ENCODE assay signal across 1 cellular context in genomic region chr16:81480856-81481821, GRCh38.
TF ChIP-seq lines count a peak whose summit lies in the region.

No MANE protein-coding gene starts in this region.

TF ChIP-seq in K562, 482 proteins besides CTCF, POLR2A, EP300 and RAD21 (continued from another document and continues in another):
- TF ChIP-seq, protein P1, sequence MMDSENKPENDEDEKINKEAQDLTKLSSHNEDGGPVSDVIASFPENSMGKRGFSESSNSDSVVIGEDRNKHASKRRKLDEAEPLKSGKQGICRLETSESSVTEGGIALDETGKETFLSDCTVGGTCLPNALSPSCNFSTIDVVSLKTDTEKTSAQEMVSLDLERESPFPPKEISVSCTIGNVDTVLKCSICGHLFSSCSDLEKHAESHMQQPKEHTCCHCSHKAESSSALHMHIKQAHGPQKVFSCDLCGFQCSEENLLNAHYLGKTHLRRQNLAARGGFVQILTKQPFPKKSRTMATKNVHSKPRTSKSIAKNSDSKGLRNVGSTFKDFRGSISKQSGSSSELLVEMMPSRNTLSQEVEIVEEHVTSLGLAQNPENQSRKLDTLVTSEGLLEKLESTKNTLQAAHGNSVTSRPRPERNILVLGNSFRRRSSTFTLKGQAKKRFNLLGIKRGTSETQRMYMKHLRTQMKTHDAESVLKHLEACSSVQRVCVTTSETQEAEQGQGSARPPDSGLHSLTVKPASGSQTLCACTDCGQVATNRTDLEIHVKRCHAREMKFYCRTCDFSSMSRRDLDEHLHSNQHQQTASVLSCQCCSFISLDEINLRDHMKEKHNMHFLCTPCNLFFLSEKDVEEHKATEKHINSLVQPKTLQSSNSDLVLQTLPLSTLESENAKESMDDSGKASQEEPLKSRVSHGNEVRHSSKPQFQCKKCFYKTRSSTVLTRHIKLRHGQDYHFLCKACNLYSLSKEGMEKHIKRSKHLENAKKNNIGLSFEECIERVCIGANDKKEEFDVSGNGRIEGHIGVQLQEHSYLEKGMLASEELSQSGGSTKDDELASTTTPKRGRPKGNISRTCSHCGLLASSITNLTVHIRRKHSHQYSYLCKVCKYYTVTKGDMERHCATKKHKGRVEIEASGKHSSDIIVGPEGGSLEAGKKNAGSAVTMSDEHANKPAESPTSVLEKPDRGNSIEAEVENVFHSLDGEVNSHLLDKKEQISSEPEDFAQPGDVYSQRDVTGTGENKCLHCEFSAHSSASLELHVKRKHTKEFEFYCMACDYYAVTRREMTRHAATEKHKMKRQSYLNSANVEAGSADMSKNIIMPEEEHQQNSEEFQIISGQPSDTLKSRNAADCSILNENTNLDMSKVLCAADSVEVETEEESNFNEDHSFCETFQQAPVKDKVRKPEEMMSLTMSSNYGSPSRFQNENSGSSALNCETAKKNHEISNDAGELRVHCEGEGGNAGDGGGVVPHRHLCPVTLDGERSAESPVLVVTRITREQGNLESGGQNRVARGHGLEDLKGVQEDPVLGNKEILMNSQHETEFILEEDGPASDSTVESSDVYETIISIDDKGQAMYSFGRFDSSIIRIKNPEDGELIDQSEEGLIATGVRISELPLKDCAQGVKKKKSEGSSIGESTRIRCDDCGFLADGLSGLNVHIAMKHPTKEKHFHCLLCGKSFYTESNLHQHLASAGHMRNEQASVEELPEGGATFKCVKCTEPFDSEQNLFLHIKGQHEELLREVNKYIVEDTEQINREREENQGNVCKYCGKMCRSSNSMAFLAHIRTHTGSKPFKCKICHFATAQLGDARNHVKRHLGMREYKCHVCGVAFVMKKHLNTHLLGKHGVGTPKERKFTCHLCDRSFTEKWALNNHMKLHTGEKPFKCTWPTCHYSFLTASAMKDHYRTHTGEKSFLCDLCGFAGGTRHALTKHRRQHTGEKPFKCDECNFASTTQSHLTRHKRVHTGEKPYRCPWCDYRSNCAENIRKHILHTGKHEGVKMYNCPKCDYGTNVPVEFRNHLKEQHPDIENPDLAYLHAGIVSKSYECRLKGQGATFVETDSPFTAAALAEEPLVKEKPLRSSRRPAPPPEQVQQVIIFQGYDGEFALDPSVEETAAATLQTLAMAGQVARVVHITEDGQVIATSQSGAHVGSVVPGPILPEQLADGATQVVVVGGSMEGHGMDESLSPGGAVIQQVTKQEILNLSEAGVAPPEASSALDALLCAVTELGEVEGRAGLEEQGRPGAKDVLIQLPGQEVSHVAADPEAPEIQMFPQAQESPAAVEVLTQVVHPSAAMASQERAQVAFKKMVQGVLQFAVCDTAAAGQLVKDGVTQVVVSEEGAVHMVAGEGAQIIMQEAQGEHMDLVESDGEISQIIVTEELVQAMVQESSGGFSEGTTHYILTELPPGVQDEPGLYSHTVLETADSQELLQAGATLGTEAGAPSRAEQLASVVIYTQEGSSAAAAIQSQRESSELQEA (IDR thresholded peaks at IDR 0.05; ENCODE audit: low read depth) = no peak
- peak; percentile 94 for TF ChIP-seq LEF1 (IDR thresholded peaks at IDR 0.05)
- 0 out of 2 replicates have a peak, but pooled peaks have one; percentile 24 for TF ChIP-seq TCF7L2 (IDR thresholded peaks at IDR 0.05; ENCODE audit: low read depth, low read length)
- TF ChIP-seq, protein P2, sequence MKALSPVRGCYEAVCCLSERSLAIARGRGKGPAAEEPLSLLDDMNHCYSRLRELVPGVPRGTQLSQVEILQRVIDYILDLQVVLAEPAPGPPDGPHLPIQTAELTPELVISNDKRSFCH (CRISPR knock-in tag; IDR thresholded peaks at IDR 0.05) = no peak
- TF ChIP-seq, protein P2 (tag; IDR thresholded peaks at IDR 0.05) = no peak; the same call in 1 of the 2 replicates
- TF ChIP-seq, protein P3, sequence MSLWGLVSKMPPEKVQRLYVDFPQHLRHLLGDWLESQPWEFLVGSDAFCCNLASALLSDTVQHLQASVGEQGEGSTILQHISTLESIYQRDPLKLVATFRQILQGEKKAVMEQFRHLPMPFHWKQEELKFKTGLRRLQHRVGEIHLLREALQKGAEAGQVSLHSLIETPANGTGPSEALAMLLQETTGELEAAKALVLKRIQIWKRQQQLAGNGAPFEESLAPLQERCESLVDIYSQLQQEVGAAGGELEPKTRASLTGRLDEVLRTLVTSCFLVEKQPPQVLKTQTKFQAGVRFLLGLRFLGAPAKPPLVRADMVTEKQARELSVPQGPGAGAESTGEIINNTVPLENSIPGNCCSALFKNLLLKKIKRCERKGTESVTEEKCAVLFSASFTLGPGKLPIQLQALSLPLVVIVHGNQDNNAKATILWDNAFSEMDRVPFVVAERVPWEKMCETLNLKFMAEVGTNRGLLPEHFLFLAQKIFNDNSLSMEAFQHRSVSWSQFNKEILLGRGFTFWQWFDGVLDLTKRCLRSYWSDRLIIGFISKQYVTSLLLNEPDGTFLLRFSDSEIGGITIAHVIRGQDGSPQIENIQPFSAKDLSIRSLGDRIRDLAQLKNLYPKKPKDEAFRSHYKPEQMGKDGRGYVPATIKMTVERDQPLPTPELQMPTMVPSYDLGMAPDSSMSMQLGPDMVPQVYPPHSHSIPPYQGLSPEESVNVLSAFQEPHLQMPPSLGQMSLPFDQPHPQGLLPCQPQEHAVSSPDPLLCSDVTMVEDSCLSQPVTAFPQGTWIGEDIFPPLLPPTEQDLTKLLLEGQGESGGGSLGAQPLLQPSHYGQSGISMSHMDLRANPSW (CRISPR knock-in tag; IDR thresholded peaks at IDR 0.05) = no peak
- no peak for TF ChIP-seq ZC3H8 (IDR thresholded peaks at IDR 0.05)
- TF ChIP-seq ZBTB17 (CRISPR knock-in tag; IDR thresholded peaks at IDR 0.05) = no peak; the same call in none of the 2 replicates
- TF ChIP-seq MTA2 (IDR thresholded peaks at IDR 0.05; ENCODE audit: low read depth) = no peak
- TF ChIP-seq, protein P4, sequence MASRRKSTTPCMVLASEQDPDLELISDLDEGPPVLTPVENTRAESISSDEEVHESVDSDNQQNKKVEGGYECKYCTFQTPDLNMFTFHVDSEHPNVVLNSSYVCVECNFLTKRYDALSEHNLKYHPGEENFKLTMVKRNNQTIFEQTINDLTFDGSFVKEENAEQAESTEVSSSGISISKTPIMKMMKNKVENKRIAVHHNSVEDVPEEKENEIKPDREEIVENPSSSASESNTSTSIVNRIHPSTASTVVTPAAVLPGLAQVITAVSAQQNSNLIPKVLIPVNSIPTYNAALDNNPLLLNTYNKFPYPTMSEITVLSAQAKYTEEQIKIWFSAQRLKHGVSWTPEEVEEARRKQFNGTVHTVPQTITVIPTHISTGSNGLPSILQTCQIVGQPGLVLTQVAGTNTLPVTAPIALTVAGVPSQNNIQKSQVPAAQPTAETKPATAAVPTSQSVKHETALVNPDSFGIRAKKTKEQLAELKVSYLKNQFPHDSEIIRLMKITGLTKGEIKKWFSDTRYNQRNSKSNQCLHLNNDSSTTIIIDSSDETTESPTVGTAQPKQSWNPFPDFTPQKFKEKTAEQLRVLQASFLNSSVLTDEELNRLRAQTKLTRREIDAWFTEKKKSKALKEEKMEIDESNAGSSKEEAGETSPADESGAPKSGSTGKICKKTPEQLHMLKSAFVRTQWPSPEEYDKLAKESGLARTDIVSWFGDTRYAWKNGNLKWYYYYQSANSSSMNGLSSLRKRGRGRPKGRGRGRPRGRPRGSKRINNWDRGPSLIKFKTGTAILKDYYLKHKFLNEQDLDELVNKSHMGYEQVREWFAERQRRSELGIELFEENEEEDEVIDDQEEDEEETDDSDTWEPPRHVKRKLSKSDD (conservative IDR thresholded peaks at IDR 0.05; ENCODE audit: low read length) = no peak
- TF ChIP-seq PHB (CRISPR knock-in tag; IDR thresholded peaks at IDR 0.05) = no peak
- TF ChIP-seq FOXJ2 (tag; IDR thresholded peaks at IDR 0.05) = no peak
- TF ChIP-seq, protein P5, sequence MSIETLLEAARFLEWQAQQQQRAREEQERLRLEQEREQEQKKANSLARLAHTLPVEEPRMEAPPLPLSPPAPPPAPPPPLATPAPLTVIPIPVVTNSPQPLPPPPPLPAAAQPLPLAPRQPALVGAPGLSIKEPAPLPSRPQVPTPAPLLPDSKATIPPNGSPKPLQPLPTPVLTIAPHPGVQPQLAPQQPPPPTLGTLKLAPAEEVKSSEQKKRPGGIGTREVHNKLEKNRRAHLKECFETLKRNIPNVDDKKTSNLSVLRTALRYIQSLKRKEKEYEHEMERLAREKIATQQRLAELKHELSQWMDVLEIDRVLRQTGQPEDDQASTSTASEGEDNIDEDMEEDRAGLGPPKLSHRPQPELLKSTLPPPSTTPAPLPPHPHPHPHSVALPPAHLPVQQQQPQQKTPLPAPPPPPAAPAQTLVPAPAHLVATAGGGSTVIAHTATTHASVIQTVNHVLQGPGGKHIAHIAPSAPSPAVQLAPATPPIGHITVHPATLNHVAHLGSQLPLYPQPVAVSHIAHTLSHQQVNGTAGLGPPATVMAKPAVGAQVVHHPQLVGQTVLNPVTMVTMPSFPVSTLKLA (conservative IDR thresholded peaks at IDR 0.05) = peak in 1 of 2 experiments; percentile 74; a peak in 2 of 4 replicates
- TF ChIP-seq PHF8 (IDR thresholded peaks at IDR 0.05; ENCODE audit: borderline replicate concordance, low read length) = no peak
- TF ChIP-seq RBM34 (IDR thresholded peaks at IDR 0.05; ENCODE audit: borderline replicate concordance, insufficient read depth, low read length) = no peak
- no peak for TF ChIP-seq SFPQ (IDR thresholded peaks at IDR 0.05; ENCODE audit: low read depth, low read length)
- TF ChIP-seq HOXB6 (CRISPR knock-in tag; IDR thresholded peaks at IDR 0.05; ENCODE audit: borderline replicate concordance) = no peak
- no peak for TF ChIP-seq HINFP (tag; conservative IDR thresholded peaks at IDR 0.05; ENCODE audit: low read depth)
- TF ChIP-seq, protein P6, sequence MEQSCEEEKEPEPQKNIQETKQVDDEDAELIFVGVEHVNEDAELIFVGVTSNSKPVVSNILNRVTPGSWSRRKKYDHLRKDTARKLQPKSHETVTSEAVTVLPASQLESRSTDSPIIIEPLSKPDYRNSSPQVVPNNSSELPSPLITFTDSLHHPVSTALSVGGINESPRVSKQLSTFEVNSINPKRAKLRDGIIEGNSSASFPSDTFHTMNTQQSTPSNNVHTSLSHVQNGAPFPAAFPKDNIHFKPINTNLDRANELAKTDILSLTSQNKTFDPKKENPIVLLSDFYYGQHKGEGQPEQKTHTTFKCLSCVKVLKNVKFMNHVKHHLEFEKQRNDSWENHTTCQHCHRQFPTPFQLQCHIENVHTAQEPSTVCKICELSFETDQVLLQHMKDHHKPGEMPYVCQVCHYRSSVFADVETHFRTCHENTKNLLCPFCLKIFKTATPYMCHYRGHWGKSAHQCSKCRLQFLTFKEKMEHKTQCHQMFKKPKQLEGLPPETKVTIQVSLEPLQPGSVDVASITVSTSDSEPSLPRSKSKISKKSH (CRISPR knock-in tag; IDR thresholded peaks at IDR 0.05) = no peak
- no peak for TF ChIP-seq THAP7 (CRISPR knock-in tag; IDR thresholded peaks at IDR 0.05)
- no peak for TF ChIP-seq TRIM25 (IDR thresholded peaks at IDR 0.05; ENCODE audit: borderline replicate concordance)
- TF ChIP-seq FOXK2 (conservative IDR thresholded peaks at IDR 0.05 in 1 of 2, IDR thresholded peaks at IDR 0.05 in 1 of 2; ENCODE audit: low read depth in 2 of 2) = peak; percentile 31 to 38; a peak in 2 of 4 replicates
- TF ChIP-seq SREBF2 (CRISPR knock-in tag; IDR thresholded peaks at IDR 0.05) = no peak
- TF ChIP-seq PURB (CRISPR knock-in tag; IDR thresholded peaks at IDR 0.05; ENCODE audit: low read depth) = no peak
- no peak for TF ChIP-seq CSDE1 (IDR thresholded peaks at IDR 0.05)
- TF ChIP-seq ELF1 (tag; IDR thresholded peaks at IDR 0.05) = no peak
- no peak for TF ChIP-seq MIER1 (IDR thresholded peaks at IDR 0.05; ENCODE audit: low read depth)
- no peak for TF ChIP-seq ZNF507 (tag; conservative IDR thresholded peaks at IDR 0.05)
- TF ChIP-seq ZNF586 (CRISPR knock-in tag; conservative IDR thresholded peaks at IDR 0.05) = peak; percentile 8; the same call in 1 of the 2 replicates
- TF ChIP-seq SOX6 (IDR thresholded peaks at IDR 0.05) = peak; percentile 86
- no peak for TF ChIP-seq WHSC1 (IDR thresholded peaks at IDR 0.05; ENCODE audit: low read length)
